22 cellular contexts compared by ENCODE assay signal in genomic region chr4:120085705-120086104, GRCh38. TPM values are rescaled to one million over a fixed set of nuclear protein-coding genes. Genes with fewer than 3 reads are reported as not detected.
DNase-seq lines count a peak whose midpoint lies in the region; ATAC-seq and TF ChIP-seq lines count a peak whose summit lies in the region.
"Had no signal": no experiment of that assay in that cellular context is flagged by ENCODE, and none has a peak within 500 bp of the region (broad histone marks: within the 10 kb centered on the region; RNA-seq: fewer than 3 reads in every experiment).

No MANE protein-coding gene starts in this region.

- H3K4me3 Mint-ChIP-seq in WTC11: no peak overlapping the region
- H3K4me3 Mint-ChIP-seq: activated CD4-positive, alpha-beta T cell treated with anti-CD3 and anti-CD28 coated beads, Interleukin-2, amount 10 ng/mL, durations not matched to agents 7 days and 5 days; CD8-positive, alpha-beta T cell had no signal

- H3K36me3 Mint-ChIP-seq in WTC11: peaks cover 10% of the 10 kb centered on the region
- H3K36me3 Mint-ChIP-seq: CD8-positive, alpha-beta T cell had no signal

- peaks cover 10% of the 10 kb centered on the region for H3K4me1 Mint-ChIP-seq in WTC11
- H3K4me1 Mint-ChIP-seq: activated CD4-positive, alpha-beta T cell treated with anti-CD3 and anti-CD28 coated beads, Interleukin-2, amount 10 ng/mL, durations not matched to agents 7 days and 5 days had no signal

- CTCF ChIA-PET in WTC11 (lab: Charles Lee): no interaction called here

- TF ChIP-seq CTCF in WTC11 (IDR thresholded peaks at IDR 0.05): no peak

- H3K9me3 Mint-ChIP-seq in WTC11: peaks cover 19% of the 10 kb centered on the region

- no peak overlapping the region for H3K27ac Mint-ChIP-seq in WTC11
- H3K27ac Mint-ChIP-seq: activated CD4-positive, alpha-beta T cell treated with anti-CD3 and anti-CD28 coated beads, Interleukin-2, amount 10 ng/mL, durations not matched to agents 7 days and 5 days; CD8-positive, alpha-beta T cell; progenitor cell of endocrine pancreas had no signal

- DNase-seq in AG08396 (ENCODE audit: low spot score) (peak; percentile 20), M059J (ENCODE audit: low read depth) (peak; percentile 25), fibroblast of gingiva (ENCODE audit: low read depth) (peak; percentile 58), WTC11 (ENCODE audit: low spot score) (no peak)
- DNase-seq in stimulated activated naive CD4-positive, alpha-beta T cell treated with Interleukin-2 at 50 U/mL for 16 hours (lab: John Stamatoyannopoulos, UW): no peak
- DNase-seq: activated CD4-positive, alpha-beta T cell treated with anti-CD3 and anti-CD28 coated beads, Interleukin-2, amount 10 ng/mL, durations not matched to agents 7 days and 5 days; activated gamma-delta T cell; amygdala; CD8-positive, alpha-beta T cell; central memory CD4-positive, alpha-beta T cell; KG1; left ventricle myocardium inferior; NCI-H1048; NCI-H2081 treated with DMSO at 0.1 percent for 48 hours; NCI-H526; Right ventricle myocardium superior; stimulated activated CD4-positive, alpha-beta T cell treated with anti-CD3 and anti-CD28 coated beads, Interleukin-4, amount 100 ng/mL, for 1 hour had no signal

- POLR2A ChIA-PET in WTC11 (lab: Charles Lee): no interaction called here

- H3K27me3 Mint-ChIP-seq in WTC11 (ENCODE audit: low read depth): no peaks in the 10 kb centered on the region
- H3K27me3 Mint-ChIP-seq: progenitor cell of endocrine pancreas had no signal

- ATAC-seq in GM19035 (IDR thresholded peaks at IDR 0.05; ENCODE audit: unreplicated experiment): peak; percentile 74
- no peak for ATAC-seq in HG03045 (IDR thresholded peaks at IDR 0.05; ENCODE audit: unreplicated experiment)
- no peak for ATAC-seq in HG03432 (IDR thresholded peaks at IDR 0.05; ENCODE audit: unreplicated experiment)
- no peak for ATAC-seq in WTC11
- ATAC-seq: CD8-positive, alpha-beta T cell; HCT116 had no signal

TF ChIP-seq in WTC11, 78 proteins besides CTCF, POLR2A, EP300 and RAD21:
- TF ChIP-seq ZNF416 (CRISPR knock-in tag; IDR thresholded peaks at IDR 0.05) (no peak), ZNF317 (CRISPR knock-in tag; IDR thresholded peaks at IDR 0.05; ENCODE audit: borderline replicate concordance, low read depth) (no peak), EMX1 (CRISPR knock-in tag; IDR thresholded peaks at IDR 0.05) (no peak), CREB1 (CRISPR knock-in tag; IDR thresholded peaks at IDR 0.05) (no peak), FOXK1 (CRISPR knock-in tag; IDR thresholded peaks at IDR 0.05) (no peak), ATF2 (CRISPR knock-in tag; IDR thresholded peaks at IDR 0.05; ENCODE audit: borderline replicate concordance, low read depth) (no peak), TEAD4 (CRISPR knock-in tag; IDR thresholded peaks at IDR 0.05) (no peak), SMAD3 (CRISPR knock-in tag; IDR thresholded peaks at IDR 0.05; ENCODE audit: borderline replicate concordance) (no peak)
- TF ChIP-seq, protein P1, sequence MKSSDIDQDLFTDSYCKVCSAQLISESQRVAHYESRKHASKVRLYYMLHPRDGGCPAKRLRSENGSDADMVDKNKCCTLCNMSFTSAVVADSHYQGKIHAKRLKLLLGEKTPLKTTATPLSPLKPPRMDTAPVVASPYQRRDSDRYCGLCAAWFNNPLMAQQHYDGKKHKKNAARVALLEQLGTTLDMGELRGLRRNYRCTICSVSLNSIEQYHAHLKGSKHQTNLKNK (CRISPR knock-in tag; IDR thresholded peaks at IDR 0.05): no peak
- TF ChIP-seq, protein P2, sequence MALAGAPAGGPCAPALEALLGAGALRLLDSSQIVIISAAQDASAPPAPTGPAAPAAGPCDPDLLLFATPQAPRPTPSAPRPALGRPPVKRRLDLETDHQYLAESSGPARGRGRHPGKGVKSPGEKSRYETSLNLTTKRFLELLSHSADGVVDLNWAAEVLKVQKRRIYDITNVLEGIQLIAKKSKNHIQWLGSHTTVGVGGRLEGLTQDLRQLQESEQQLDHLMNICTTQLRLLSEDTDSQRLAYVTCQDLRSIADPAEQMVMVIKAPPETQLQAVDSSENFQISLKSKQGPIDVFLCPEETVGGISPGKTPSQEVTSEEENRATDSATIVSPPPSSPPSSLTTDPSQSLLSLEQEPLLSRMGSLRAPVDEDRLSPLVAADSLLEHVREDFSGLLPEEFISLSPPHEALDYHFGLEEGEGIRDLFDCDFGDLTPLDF (CRISPR knock-in tag; IDR thresholded peaks at IDR 0.05): no peak
- TF ChIP-seq, protein P3, sequence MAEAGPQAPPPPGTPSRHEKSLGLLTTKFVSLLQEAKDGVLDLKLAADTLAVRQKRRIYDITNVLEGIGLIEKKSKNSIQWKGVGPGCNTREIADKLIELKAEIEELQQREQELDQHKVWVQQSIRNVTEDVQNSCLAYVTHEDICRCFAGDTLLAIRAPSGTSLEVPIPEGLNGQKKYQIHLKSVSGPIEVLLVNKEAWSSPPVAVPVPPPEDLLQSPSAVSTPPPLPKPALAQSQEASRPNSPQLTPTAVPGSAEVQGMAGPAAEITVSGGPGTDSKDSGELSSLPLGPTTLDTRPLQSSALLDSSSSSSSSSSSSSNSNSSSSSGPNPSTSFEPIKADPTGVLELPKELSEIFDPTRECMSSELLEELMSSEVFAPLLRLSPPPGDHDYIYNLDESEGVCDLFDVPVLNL (CRISPR knock-in tag; IDR thresholded peaks at IDR 0.05; ENCODE audit: borderline replicate concordance, low read depth): no peak
- TF ChIP-seq, protein P4, sequence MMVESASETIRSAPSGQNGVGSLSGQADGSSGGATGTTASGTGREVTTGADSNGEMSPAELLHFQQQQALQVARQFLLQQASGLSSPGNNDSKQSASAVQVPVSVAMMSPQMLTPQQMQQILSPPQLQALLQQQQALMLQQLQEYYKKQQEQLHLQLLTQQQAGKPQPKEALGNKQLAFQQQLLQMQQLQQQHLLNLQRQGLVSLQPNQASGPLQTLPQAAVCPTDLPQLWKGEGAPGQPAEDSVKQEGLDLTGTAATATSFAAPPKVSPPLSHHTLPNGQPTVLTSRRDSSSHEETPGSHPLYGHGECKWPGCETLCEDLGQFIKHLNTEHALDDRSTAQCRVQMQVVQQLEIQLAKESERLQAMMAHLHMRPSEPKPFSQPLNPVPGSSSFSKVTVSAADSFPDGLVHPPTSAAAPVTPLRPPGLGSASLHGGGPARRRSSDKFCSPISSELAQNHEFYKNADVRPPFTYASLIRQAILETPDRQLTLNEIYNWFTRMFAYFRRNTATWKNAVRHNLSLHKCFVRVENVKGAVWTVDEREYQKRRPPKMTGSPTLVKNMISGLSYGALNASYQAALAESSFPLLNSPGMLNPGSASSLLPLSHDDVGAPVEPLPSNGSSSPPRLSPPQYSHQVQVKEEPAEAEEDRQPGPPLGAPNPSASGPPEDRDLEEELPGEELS (CRISPR knock-in tag; IDR thresholded peaks at IDR 0.05): no peak
- TF ChIP-seq, protein P5, sequence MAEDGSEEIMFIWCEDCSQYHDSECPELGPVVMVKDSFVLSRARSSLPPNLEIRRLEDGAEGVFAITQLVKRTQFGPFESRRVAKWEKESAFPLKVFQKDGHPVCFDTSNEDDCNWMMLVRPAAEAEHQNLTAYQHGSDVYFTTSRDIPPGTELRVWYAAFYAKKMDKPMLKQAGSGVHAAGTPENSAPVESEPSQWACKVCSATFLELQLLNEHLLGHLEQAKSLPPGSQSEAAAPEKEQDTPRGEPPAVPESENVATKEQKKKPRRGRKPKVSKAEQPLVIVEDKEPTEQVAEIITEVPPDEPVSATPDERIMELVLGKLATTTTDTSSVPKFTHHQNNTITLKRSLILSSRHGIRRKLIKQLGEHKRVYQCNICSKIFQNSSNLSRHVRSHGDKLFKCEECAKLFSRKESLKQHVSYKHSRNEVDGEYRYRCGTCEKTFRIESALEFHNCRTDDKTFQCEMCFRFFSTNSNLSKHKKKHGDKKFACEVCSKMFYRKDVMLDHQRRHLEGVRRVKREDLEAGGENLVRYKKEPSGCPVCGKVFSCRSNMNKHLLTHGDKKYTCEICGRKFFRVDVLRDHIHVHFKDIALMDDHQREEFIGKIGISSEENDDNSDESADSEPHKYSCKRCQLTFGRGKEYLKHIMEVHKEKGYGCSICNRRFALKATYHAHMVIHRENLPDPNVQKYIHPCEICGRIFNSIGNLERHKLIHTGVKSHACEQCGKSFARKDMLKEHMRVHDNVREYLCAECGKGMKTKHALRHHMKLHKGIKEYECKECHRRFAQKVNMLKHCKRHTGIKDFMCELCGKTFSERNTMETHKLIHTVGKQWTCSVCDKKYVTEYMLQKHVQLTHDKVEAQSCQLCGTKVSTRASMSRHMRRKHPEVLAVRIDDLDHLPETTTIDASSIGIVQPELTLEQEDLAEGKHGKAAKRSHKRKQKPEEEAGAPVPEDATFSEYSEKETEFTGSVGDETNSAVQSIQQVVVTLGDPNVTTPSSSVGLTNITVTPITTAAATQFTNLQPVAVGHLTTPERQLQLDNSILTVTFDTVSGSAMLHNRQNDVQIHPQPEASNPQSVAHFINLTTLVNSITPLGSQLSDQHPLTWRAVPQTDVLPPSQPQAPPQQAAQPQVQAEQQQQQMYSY (CRISPR knock-in tag; IDR thresholded peaks at IDR 0.05): no peak

RNA-seq across cellular contexts. Expression of gene MAD2L1, which starts 19.1 kb away (rescaled TPM):
- 49.7 and 97.9 TPM in 2 replicates for total RNA-seq in M059J (2014; rRNA removed; shearing (Covaris generic))
- 75.6 to 81.2 TPM (median 76.7 TPM) in 3 replicates for total RNA-seq in WTC11 (2021)

Comparison
In these comparisons a context has a peak if more than half of its experiments do, and no peak if none do; other contexts are left out.
1. DNase-seq: peak in AG08396 (single experiment), M059J (single experiment) and fibroblast of gingiva (single experiment); none in WTC11 (single experiment) and stimulated activated naive CD4-positive, alpha-beta T cell treated with Interleukin-2 at 50 U/mL for 16 hours (single experiment).